Comparison of ENCODE assay signal across 11 cellular contexts in genomic region chr2:104853401-104853925, GRCh38. TPM values are rescaled to one million over a fixed set of nuclear protein-coding genes. Genes with fewer than 3 reads are reported as not detected.
DNase-seq lines count a peak whose midpoint lies in the region; ATAC-seq, FAIRE-seq and TF ChIP-seq lines count a peak whose summit lies in the region.
"Had no signal": no experiment of that assay in that cellular context is flagged by ENCODE, and none has a peak within 500 bp of the region (broad histone marks: within the 10 kb centered on the region; RNA-seq: fewer than 3 reads in every experiment).

No MANE protein-coding gene starts in this region.

- H3K27ac Mint-ChIP-seq in mesothelial cell of epicardium, result no peak overlapping the region

- peaks cover 2 to 50% (median 38%) of the 10 kb centered on the region in 9 donors for H3K4me1 ChIP-seq in heart right ventricle

- H3K36me3 ChIP-seq in heart right ventricle, result no peaks in the 10 kb centered on the region

- peak overlapping the region in 1 of 10 donors; percentile 22 for H3K27ac ChIP-seq in heart right ventricle
- H3K27ac ChIP-seq in angular gyrus (ENCODE audit: low read depth, low read length), result peak overlapping the region; percentile 92

- no peak for FAIRE-seq in urothelium cell line (lab: Jason Lieb, UNC)

- H3K4me3 Mint-ChIP-seq in mesothelial cell of epicardium, result peak overlapping the region; percentile 69

- no peaks in the 10 kb centered on the region for H3K9me3 ChIP-seq in heart right ventricle

- H3K4me3 ChIP-seq in heart right ventricle, result peak overlapping the region in 9 of 10 donors; percentile 18 to 56 (median 46)

- peaks cover 2% of the 10 kb centered on the region for H3K36me3 Mint-ChIP-seq in mesothelial cell of epicardium

- DNase-seq in heart right ventricle (no peak), Right ventricle myocardium superior (no peak), mesothelial cell of epicardium (ENCODE audit: low spot score in 2 of 2, unreplicated experiment in 2 of 2) (no peak), urothelium cell line (ENCODE audit: low spot score) (peak; percentile 26), sciatic nerve (ENCODE audit: low spot score) (no peak), NCI-H446 treated with DMSO at 0.1 percent for 48 hours (lab: John Stamatoyannopoulos, UW) (no peak)
- DNase-seq in stimulated activated naive CD4-positive, alpha-beta T cell (lab: John Stamatoyannopoulos, UW), result no peak
- DNase-seq: EL, NCI-H2107 had no signal

- ATAC-seq in heart right ventricle (peak in 3 of 8 donors; percentile 8 to 15 (median 10)), Right ventricle myocardium superior (ENCODE audit: poor library complexity) (no peak), sciatic nerve (no peak)

- peaks cover 84% of the 10 kb centered on the region for H3K27me3 Mint-ChIP-seq in mesothelial cell of epicardium (ENCODE audit: low read depth)

- H3K9me3 Mint-ChIP-seq in mesothelial cell of epicardium, result no peaks in the 10 kb centered on the region

- peaks cover 20% of the 10 kb centered on the region for H3K4me1 Mint-ChIP-seq in mesothelial cell of epicardium

- TF ChIP-seq CTCF in heart right ventricle (IDR thresholded peaks at IDR 0.05), result no peak
- TF ChIP-seq CTCF in mesothelial cell of epicardium (IDR thresholded peaks at IDR 0.05; ENCODE audit: unreplicated experiment), result no peak

- WGBS in heart right ventricle, 2 donors, result 2% methylated on average over 35 to 37 of the region's 37 CpGs

- intact Hi-C loops in heart right ventricle (cut with DNase I), result loop anchor here in 1 of 10 donors (5.0 kb wide), 1 partner anchor 426 kb away; no protein-coding TSS in a partner anchor
- intact Hi-C loops in Right ventricle myocardium superior (cut with DNase I), result no loop called here
- intact Hi-C loops in sciatic nerve (cut with DNase I), result no loop called here

- peaks cover 38 to 90% (median 88%) of the 10 kb centered on the region in 7 donors for H3K27me3 ChIP-seq in heart right ventricle

RNA-seq across cellular contexts. Expression of gene POU3F3, which starts 0.5 kb away (rescaled TPM):
- total RNA-seq in heart right ventricle (under 1 TPM in 5 of 10 donors, not detected in 5; 0.08 to 0.61 (median 0.12) TPM), Right ventricle myocardium superior (not detected), mesothelial cell of epicardium (not detected in 3 replicates), sciatic nerve (not detected)
- polyA plus RNA-seq in heart right ventricle, result under 1 TPM; 0.04 to 0.59 TPM
- total RNA-seq: lung microvascular endothelial cell had no signal
